ENCODE assay signal across 1 cellular context in the genomic region with DNA sequence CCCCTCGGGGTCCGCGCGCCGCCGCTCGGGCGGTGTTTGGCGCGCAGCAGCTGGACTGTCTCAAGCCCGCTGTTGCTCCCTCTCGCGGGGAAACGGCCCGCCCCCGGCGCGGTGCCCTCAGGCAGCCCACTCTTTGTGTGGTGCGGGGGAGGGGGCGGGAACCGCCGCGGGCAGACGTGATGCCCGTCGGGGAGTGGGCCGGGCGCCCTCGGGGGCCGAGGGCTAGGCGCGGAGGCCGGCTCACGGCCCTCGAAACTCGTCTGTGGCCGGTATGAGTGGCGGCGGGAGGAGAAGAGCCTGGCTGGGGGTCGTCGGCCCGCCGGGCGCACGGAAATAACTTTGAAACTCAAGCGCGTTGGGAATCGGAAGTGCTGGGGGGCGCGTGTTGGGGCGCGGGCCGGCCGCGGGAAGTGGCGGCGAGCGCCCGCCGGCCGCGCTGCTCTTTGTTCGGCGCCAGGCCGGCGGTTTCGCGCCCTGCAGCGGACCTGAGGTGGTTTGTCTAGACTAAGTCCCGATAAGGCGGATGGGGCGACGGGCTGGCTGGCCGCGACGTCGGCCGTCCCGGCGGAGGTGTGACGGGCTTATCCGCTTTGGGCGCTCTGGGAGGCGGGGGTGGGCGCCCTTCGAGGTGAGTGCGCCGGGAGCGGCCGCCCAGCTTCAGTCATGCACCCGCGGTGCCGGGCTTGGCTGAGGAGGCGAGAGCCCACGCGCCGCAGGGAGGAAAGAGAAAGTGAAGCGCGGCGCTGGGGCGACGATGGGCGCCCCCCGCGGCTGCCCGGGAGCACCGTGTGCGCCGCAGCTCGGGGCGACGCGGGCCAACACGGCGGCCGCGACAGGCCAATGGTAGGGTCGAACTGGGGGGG.
TF ChIP-seq lines count a peak whose summit lies in the region.

No MANE protein-coding gene starts in this region.

TF ChIP-seq in HepG2, 621 proteins besides CTCF, POLR2A, EP300 and RAD21 (continued from another document and continues in another):
- TF ChIP-seq, protein P1, sequence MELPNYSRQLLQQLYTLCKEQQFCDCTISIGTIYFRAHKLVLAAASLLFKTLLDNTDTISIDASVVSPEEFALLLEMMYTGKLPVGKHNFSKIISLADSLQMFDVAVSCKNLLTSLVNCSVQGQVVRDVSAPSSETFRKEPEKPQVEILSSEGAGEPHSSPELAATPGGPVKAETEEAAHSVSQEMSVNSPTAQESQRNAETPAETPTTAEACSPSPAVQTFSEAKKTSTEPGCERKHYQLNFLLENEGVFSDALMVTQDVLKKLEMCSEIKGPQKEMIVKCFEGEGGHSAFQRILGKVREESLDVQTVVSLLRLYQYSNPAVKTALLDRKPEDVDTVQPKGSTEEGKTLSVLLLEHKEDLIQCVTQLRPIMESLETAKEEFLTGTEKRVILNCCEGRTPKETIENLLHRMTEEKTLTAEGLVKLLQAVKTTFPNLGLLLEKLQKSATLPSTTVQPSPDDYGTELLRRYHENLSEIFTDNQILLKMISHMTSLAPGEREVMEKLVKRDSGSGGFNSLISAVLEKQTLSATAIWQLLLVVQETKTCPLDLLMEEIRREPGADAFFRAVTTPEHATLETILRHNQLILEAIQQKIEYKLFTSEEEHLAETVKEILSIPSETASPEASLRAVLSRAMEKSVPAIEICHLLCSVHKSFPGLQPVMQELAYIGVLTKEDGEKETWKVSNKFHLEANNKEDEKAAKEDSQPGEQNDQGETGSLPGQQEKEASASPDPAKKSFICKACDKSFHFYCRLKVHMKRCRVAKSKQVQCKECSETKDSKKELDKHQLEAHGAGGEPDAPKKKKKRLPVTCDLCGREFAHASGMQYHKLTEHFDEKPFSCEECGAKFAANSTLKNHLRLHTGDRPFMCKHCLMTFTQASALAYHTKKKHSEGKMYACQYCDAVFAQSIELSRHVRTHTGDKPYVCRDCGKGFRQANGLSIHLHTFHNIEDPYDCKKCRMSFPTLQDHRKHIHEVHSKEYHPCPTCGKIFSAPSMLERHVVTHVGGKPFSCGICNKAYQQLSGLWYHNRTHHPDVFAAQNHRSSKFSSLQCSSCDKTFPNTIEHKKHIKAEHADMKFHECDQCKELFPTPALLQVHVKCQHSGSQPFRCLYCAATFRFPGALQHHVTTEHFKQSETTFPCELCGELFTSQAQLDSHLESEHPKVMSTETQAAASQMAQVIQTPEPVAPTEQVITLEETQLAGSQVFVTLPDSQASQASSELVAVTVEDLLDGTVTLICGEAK (IDR thresholded peaks at IDR 0.05) = no peak
- TF ChIP-seq, protein P1 (CRISPR knock-in tag; IDR thresholded peaks at IDR 0.05) = peak; percentile 2; the same call in 1 of the 2 replicates
- TF ChIP-seq ESRRA (CRISPR knock-in tag; IDR thresholded peaks at IDR 0.05; ENCODE audit: low read depth) = no peak
- no peak for TF ChIP-seq HNRNPLL (IDR thresholded peaks at IDR 0.05; ENCODE audit: low read depth, low read length, poor library complexity, severe bottlenecking)
- peak; percentile 50; the same call in 1 of the 2 replicates for TF ChIP-seq ARHGAP35 (CRISPR knock-in tag; IDR thresholded peaks at IDR 0.05; ENCODE audit: borderline replicate concordance)
- TF ChIP-seq AGO2 (optimal IDR thresholded peaks at IDR 0.05; ENCODE audit: low read depth, low read length) = peak; percentile 94
- TF ChIP-seq, protein P2, sequence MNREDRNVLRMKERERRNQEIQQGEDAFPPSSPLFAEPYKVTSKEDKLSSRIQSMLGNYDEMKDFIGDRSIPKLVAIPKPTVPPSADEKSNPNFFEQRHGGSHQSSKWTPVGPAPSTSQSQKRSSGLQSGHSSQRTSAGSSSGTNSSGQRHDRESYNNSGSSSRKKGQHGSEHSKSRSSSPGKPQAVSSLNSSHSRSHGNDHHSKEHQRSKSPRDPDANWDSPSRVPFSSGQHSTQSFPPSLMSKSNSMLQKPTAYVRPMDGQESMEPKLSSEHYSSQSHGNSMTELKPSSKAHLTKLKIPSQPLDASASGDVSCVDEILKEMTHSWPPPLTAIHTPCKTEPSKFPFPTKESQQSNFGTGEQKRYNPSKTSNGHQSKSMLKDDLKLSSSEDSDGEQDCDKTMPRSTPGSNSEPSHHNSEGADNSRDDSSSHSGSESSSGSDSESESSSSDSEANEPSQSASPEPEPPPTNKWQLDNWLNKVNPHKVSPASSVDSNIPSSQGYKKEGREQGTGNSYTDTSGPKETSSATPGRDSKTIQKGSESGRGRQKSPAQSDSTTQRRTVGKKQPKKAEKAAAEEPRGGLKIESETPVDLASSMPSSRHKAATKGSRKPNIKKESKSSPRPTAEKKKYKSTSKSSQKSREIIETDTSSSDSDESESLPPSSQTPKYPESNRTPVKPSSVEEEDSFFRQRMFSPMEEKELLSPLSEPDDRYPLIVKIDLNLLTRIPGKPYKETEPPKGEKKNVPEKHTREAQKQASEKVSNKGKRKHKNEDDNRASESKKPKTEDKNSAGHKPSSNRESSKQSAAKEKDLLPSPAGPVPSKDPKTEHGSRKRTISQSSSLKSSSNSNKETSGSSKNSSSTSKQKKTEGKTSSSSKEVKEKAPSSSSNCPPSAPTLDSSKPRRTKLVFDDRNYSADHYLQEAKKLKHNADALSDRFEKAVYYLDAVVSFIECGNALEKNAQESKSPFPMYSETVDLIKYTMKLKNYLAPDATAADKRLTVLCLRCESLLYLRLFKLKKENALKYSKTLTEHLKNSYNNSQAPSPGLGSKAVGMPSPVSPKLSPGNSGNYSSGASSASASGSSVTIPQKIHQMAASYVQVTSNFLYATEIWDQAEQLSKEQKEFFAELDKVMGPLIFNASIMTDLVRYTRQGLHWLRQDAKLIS (CRISPR knock-in tag; IDR thresholded peaks at IDR 0.05) = 0 out of 2 replicates have a peak, but pooled peaks have one; percentile 66
- TF ChIP-seq NKX3-1 (CRISPR knock-in tag; IDR thresholded peaks at IDR 0.05) = no peak
- no peak for TF ChIP-seq ZNF660 (CRISPR knock-in tag; IDR thresholded peaks at IDR 0.05; ENCODE audit: borderline replicate concordance, low read depth)
- TF ChIP-seq, protein P3, sequence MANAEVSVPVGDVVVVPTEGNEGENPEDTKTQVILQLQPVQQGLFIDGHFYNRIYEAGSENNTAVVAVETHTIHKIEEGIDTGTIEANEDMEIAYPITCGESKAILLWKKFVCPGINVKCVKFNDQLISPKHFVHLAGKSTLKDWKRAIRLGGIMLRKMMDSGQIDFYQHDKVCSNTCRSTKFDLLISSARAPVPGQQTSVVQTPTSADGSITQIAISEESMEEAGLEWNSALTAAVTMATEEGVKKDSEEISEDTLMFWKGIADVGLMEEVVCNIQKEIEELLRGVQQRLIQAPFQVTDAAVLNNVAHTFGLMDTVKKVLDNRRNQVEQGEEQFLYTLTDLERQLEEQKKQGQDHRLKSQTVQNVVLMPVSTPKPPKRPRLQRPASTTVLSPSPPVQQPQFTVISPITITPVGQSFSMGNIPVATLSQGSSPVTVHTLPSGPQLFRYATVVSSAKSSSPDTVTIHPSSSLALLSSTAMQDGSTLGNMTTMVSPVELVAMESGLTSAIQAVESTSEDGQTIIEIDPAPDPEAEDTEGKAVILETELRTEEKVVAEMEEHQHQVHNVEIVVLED (CRISPR knock-in tag; IDR thresholded peaks at IDR 0.05; ENCODE audit: borderline replicate concordance) = no peak
- TF ChIP-seq, protein P4, sequence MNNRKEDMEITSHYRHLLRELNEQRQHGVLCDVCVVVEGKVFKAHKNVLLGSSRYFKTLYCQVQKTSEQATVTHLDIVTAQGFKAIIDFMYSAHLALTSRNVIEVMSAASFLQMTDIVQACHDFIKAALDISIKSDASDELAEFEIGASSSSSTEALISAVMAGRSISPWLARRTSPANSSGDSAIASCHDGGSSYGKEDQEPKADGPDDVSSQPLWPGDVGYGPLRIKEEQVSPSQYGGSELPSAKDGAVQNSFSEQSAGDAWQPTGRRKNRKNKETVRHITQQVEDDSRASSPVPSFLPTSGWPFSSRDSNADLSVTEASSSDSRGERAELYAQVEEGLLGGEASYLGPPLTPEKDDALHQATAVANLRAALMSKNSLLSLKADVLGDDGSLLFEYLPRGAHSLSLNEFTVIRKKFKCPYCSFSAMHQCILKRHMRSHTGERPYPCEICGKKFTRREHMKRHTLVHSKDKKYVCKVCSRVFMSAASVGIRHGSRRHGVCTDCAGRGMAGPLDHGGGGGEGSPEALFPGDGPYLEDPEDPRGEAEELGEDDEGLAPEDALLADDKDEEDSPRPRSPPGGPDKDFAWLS (CRISPR knock-in tag; IDR thresholded peaks at IDR 0.05; ENCODE audit: borderline replicate concordance) = no peak
- no peak for TF ChIP-seq ZFP37 (CRISPR knock-in tag; IDR thresholded peaks at IDR 0.05; ENCODE audit: borderline replicate concordance)
- 0 out of 2 replicates have a peak, but pooled peaks have one; percentile 27 for TF ChIP-seq ZMAT3 (CRISPR knock-in tag; conservative IDR thresholded peaks at IDR 0.05)
- TF ChIP-seq, protein P5, sequence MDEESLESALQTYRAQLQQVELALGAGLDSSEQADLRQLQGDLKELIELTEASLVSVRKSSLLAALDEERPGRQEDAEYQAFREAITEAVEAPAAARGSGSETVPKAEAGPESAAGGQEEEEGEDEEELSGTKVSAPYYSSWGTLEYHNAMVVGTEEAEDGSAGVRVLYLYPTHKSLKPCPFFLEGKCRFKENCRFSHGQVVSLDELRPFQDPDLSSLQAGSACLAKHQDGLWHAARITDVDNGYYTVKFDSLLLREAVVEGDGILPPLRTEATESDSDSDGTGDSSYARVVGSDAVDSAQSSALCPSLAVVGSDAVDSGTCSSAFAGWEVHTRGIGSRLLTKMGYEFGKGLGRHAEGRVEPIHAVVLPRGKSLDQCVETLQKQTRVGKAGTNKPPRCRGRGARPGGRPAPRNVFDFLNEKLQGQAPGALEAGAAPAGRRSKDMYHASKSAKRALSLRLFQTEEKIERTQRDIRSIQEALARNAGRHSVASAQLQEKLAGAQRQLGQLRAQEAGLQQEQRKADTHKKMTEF (CRISPR knock-in tag; IDR thresholded peaks at IDR 0.05) = 0 out of 2 replicates have a peak, but pooled peaks have one; percentile 49
- TF ChIP-seq REPIN1 (CRISPR knock-in tag; IDR thresholded peaks at IDR 0.05; ENCODE audit: borderline replicate concordance, low read depth) = peak; percentile 9; the same call in 1 of the 2 replicates
- no peak; the same call in 1 of the 2 replicates for TF ChIP-seq ZNF337 (CRISPR knock-in tag; IDR thresholded peaks at IDR 0.05; ENCODE audit: borderline replicate concordance, low read depth)
- no peak for TF ChIP-seq THAP11 (CRISPR knock-in tag; IDR thresholded peaks at IDR 0.05)
- TF ChIP-seq, protein P6, sequence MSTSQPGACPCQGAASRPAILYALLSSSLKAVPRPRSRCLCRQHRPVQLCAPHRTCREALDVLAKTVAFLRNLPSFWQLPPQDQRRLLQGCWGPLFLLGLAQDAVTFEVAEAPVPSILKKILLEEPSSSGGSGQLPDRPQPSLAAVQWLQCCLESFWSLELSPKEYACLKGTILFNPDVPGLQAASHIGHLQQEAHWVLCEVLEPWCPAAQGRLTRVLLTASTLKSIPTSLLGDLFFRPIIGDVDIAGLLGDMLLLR (CRISPR knock-in tag; IDR thresholded peaks at IDR 0.05) = no peak; the same call in 1 of the 2 replicates
- no peak for TF ChIP-seq ZNF205 (CRISPR knock-in tag; IDR thresholded peaks at IDR 0.05)
- TF ChIP-seq ZNF577 (CRISPR knock-in tag; IDR thresholded peaks at IDR 0.05; ENCODE audit: borderline replicate concordance, low read depth) = no peak
- no peak for TF ChIP-seq ZBTB8A (CRISPR knock-in tag; IDR thresholded peaks at IDR 0.05; ENCODE audit: borderline replicate concordance, low read depth)
- no peak for TF ChIP-seq ZNF547 (CRISPR knock-in tag; IDR thresholded peaks at IDR 0.05)
- no peak for TF ChIP-seq ZSCAN9 (CRISPR knock-in tag; IDR thresholded peaks at IDR 0.05; ENCODE audit: borderline replicate concordance)
- TF ChIP-seq, protein P7, sequence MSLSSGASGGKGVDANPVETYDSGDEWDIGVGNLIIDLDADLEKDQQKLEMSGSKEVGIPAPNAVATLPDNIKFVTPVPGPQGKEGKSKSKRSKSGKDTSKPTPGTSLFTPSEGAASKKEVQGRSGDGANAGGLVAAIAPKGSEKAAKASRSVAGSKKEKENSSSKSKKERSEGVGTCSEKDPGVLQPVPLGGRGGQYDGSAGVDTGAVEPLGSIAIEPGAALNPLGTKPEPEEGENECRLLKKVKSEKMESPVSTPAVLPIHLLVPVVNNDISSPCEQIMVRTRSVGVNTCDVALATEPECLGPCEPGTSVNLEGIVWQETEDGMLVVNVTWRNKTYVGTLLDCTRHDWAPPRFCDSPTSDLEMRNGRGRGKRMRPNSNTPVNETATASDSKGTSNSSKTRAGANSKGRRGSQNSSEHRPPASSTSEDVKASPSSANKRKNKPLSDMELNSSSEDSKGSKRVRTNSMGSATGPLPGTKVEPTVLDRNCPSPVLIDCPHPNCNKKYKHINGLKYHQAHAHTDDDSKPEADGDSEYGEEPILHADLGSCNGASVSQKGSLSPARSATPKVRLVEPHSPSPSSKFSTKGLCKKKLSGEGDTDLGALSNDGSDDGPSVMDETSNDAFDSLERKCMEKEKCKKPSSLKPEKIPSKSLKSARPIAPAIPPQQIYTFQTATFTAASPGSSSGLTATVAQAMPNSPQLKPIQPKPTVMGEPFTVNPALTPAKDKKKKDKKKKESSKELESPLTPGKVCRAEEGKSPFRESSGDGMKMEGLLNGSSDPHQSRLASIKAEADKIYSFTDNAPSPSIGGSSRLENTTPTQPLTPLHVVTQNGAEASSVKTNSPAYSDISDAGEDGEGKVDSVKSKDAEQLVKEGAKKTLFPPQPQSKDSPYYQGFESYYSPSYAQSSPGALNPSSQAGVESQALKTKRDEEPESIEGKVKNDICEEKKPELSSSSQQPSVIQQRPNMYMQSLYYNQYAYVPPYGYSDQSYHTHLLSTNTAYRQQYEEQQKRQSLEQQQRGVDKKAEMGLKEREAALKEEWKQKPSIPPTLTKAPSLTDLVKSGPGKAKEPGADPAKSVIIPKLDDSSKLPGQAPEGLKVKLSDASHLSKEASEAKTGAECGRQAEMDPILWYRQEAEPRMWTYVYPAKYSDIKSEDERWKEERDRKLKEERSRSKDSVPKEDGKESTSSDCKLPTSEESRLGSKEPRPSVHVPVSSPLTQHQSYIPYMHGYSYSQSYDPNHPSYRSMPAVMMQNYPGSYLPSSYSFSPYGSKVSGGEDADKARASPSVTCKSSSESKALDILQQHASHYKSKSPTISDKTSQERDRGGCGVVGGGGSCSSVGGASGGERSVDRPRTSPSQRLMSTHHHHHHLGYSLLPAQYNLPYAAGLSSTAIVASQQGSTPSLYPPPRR (CRISPR knock-in tag; IDR thresholded peaks at IDR 0.05; ENCODE audit: borderline replicate concordance) = no peak; the same call in 1 of the 2 replicates
